35 cellular contexts compared by ENCODE assay signal in genomic region chr5:150188146-150188842, GRCh38. TPM values are rescaled to one million over a fixed set of nuclear protein-coding genes. Genes with fewer than 3 reads are reported as not detected.
"Had no signal": no experiment of that assay in that cellular context is flagged by ENCODE, and none has a peak within 500 bp of the region (broad histone marks: within the 10 kb centered on the region; RNA-seq: fewer than 3 reads in every experiment).

No MANE protein-coding gene starts in this region.

- H3K9me3 ChIP-seq: ascending aorta, SJSA1 had no signal

- ATAC-seq: activated CD8-positive, alpha-beta T cell treated with anti-CD3 and anti-CD28 coated beads for 36 hours; Panc1; SK-N-SH treated with all-trans-retinoic acid at 6 μM for 48 hours; T-cell had no signal

- H3K27me3 ChIP-seq: ascending aorta had no signal

- H3K36me3 ChIP-seq: ascending aorta, cardiac muscle cell, SJSA1 had no signal

- DNase-seq: activated B cell treated with CpG ODN at 0.5 μM for 24 hours; activated CD4-positive, alpha-beta T cell treated with anti-CD3 and anti-CD28 coated beads for 4 hours; activated CD4-positive, CD25-positive, alpha-beta regulatory T cell treated with anti-CD3 and anti-CD28 coated beads, Interleukin-2, amount 50 U/mL, for 72 hours; activated CD8-positive, alpha-beta T cell treated with anti-CD3 and anti-CD28 coated beads for 36 hours; activated gamma-delta T cell; activated naive CD4-positive, alpha-beta T cell treated with Interleukin-2 at 50 U/mL for 16 hours; activated naive CD8-positive, alpha-beta T cell treated with anti-CD3 and anti-CD28 coated beads, Interleukin-2, amount 10 ng/mL, durations not matched to agents 7 days and 5 days; activated T-cell treated with anti-CD3 and anti-CD28 coated beads, Interleukin-2, amount 50 U/mL, for 1 hour; amygdala; Karpas-422; KBM-7; NCI-H1048; NCI-H1105 treated with DMSO at 0.1 percent for 48 hours; NCI-H1436; NCI-H1694; NCI-H1930; NCI-H2081 treated with DMSO at 0.1 percent for 48 hours; NCI-H226; NCI-H446 treated with DMSO at 0.1 percent for 48 hours; NCI-H524; SHP77; T-cell; T-helper 2 cell; T-helper 9 cell had no signal

- H3K4me3 ChIP-seq: ascending aorta, cardiac muscle cell, SJSA1 had no signal

- H3K27ac ChIP-seq: ascending aorta, cardiac muscle cell, SJSA1, VCaP had no signal

RNA-seq across cellular contexts. Expression of gene SLC6A7, which starts 1.6 kb away (rescaled TPM):
- total RNA-seq: activated B cell treated with CpG ODN at 0.5 μM for 24 hours; activated CD8-positive, alpha-beta memory T cell treated with anti-CD3 and anti-CD28 coated beads for 36 hours; activated CD8-positive, alpha-beta T cell treated with anti-CD3 and anti-CD28 coated beads for 36 hours; activated naive CD8-positive, alpha-beta T cell treated with anti-CD3 and anti-CD28 coated beads, Interleukin-2, amount 10 ng/mL, durations not matched to agents 7 days and 5 days; activated T-helper 2 cell treated with anti-CD3 and anti-CD28 coated beads, Interferon-gamma antibody, Interleukin-2, Interleukin-4, amounts not matched to agents 10 μg/mL and 5 μg/mL and 100 μg/mL, durations not matched to agents 14 hours and 24 hours and 36 hours; ascending aorta; cardiac muscle cell; MCF 10A; RPMI7951; SJSA1; T-cell had no signal
- polyA plus RNA-seq: adipose tissue, cardiac muscle cell had no signal

RNA-seq across cellular contexts. Expression of gene CDX1, which starts 21.7 kb away (rescaled TPM):
- total RNA-seq: activated B cell treated with CpG ODN at 0.5 μM for 24 hours; activated CD8-positive, alpha-beta memory T cell treated with anti-CD3 and anti-CD28 coated beads for 36 hours; activated CD8-positive, alpha-beta T cell treated with anti-CD3 and anti-CD28 coated beads for 36 hours; activated naive CD8-positive, alpha-beta T cell treated with anti-CD3 and anti-CD28 coated beads, Interleukin-2, amount 10 ng/mL, durations not matched to agents 7 days and 5 days; activated T-helper 2 cell treated with anti-CD3 and anti-CD28 coated beads, Interferon-gamma antibody, Interleukin-2, Interleukin-4, amounts not matched to agents 10 μg/mL and 5 μg/mL and 100 μg/mL, durations not matched to agents 14 hours and 24 hours and 36 hours; ascending aorta; cardiac muscle cell; MCF 10A had no signal
